ENCODE assay signal across 20 cellular contexts in genomic region chr1:211892577-211892976, GRCh38.
"Had no signal": no experiment of that assay in that cellular context is flagged by ENCODE, and none has a peak within 500 bp of the region (broad histone marks: within the 10 kb centered on the region; RNA-seq: fewer than 3 reads in every experiment).

No MANE protein-coding gene starts in this region.

- H3K4me3 ChIP-seq: dorsolateral prefrontal cortex, lung, neural progenitor cell, prostate gland, skin epidermis, transverse colon, vagina had no signal

- H3K79me2 ChIP-seq: parathyroid adenoma had no signal

- H2AFZ ChIP-seq: neural progenitor cell, parathyroid adenoma had no signal

- H3K27ac ChIP-seq: dorsolateral prefrontal cortex, neural progenitor cell, parathyroid adenoma, prostate gland, skin epidermis, transverse colon, vagina had no signal

- H3K27me3 ChIP-seq: dorsolateral prefrontal cortex, neural progenitor cell, transverse colon, vagina had no signal

- H3K9ac ChIP-seq: neural progenitor cell, parathyroid adenoma had no signal

- H3K9me3 ChIP-seq: prostate gland, transverse colon, vagina had no signal

- DNase-seq: dorsolateral prefrontal cortex; effector CD4-positive, alpha-beta T cell; hypothalamus; immature natural killer cell; islet precursor cell; kidney glomerular epithelial cell; left colon; left ventricle myocardium superior; naive B cell; right cardiac atrium; stimulated activated CD4-positive, alpha-beta T cell treated with anti-CD3 and anti-CD28 coated beads, Interleukin-15, amount 100 ng/mL, for 24 hours; stimulated activated CD4-positive, alpha-beta T cell treated with anti-CD3 and anti-CD28 coated beads, Interleukin-2, amount 100 ng/mL, for 48 hours; stimulated activated naive B cell treated with anti-CD40 and anti-IgM and Interleukin-4, amounts not matched to agents 10 μg/mL and 1 μg/mL and 100 μg/mL, for 72 hours; transverse colon had no signal

- H3K4me2 ChIP-seq: neural progenitor cell had no signal

- H3K4me1 ChIP-seq: parathyroid adenoma, prostate gland, vagina had no signal

- H3K36me3 ChIP-seq: neural progenitor cell, prostate gland, transverse colon, vagina had no signal
